Comparison of ENCODE assay signal across 8 cellular contexts in genomic region chr5:171387970-171388815, GRCh38. TPM values are rescaled to one million over a fixed set of nuclear protein-coding genes. Genes with fewer than 3 reads are reported as not detected.
DNase-seq lines count a peak whose midpoint lies in the region; ATAC-seq, FAIRE-seq and TF ChIP-seq lines count a peak whose summit lies in the region.

No MANE protein-coding gene starts in this region.

- no peaks in the 10 kb centered on the region for H3K9me3 ChIP-seq in endothelial cell of umbilical vein (replicated peaks; ENCODE audit: control insufficient read depth, insufficient read depth, low read length)
- H3K9me3 ChIP-seq in mononuclear cell (ENCODE audit: low read depth, low read length), result no peaks in the 10 kb centered on the region

- dilution Hi-C loops in endothelial cell of umbilical vein (cut with MboI; ENCODE audit: extremely low pct_ligation_motif_present, low sequenced_read_pairs), result no loop called here

- no TSS peak for BruUV-seq in endothelial cell of umbilical vein (replicated peaks; lab: Mats Ljungman, UMichigan)

- no peak overlapping the region for H2AFZ ChIP-seq in endothelial cell of umbilical vein (ENCODE audit: low read depth, low read length)

- no peaks in the 10 kb centered on the region for H3K9me1 ChIP-seq in endothelial cell of umbilical vein (replicated peaks; ENCODE audit: control insufficient read depth, extremely low read depth, insufficient read depth, low read length)

- no peaks in the 10 kb centered on the region for H3K27me3 ChIP-seq in endothelial cell of umbilical vein (ENCODE audit: control insufficient read depth in 2 of 2, insufficient read depth in 2 of 2, low read length in 2 of 2)
- no peaks in the 10 kb centered on the region for H3K27me3 ChIP-seq in mononuclear cell (ENCODE audit: insufficient read depth, low read length)

- peak overlapping the region; percentile 99 for H3K4me2 ChIP-seq in endothelial cell of umbilical vein (ENCODE audit: insufficient read depth, low read length)

- POLR2A ChIA-PET in endothelial cell of umbilical vein (lab: Charles Lee), result interaction anchor here (0.7 to 1.7 kb wide), 2 partner anchors 30 to 976 kb away, joined by 3 to 4 read pairs; no protein-coding TSS in a partner anchor

- no peak for TF ChIP-seq CTCF in endothelial cell of umbilical vein (IDR thresholded peaks at IDR 0.05; ENCODE audit: extremely low read depth in 1 of 2, insufficient read depth in 1 of 2, low read depth in 1 of 2, low read length in 2 of 2)

- TF ChIP-seq POLR2A in endothelial cell of umbilical vein (IDR thresholded peaks at IDR 0.05; ENCODE audit: low read depth, low read length), result no peak

- ATAC-seq in GM19023 (IDR thresholded peaks at IDR 0.05; ENCODE audit: unreplicated experiment) (peak; percentile 43), HG03175 (IDR thresholded peaks at IDR 0.05; ENCODE audit: unreplicated experiment) (peak; percentile 46)

- intact Hi-C loops in endothelial cell of umbilical vein (cut with micrococcal nuclease), result loop anchor here (1.0 kb wide), 1 partner anchor 62 kb away; no protein-coding TSS in a partner anchor

- CTCF ChIA-PET in endothelial cell of umbilical vein (lab: Charles Lee), result interaction anchor here (1.1 to 1.4 kb wide), 2 partner anchors 31 to 225 kb away, joined by 3 read pairs; partner anchors contain the start of gene FGF18

- FAIRE-seq in endothelial cell of umbilical vein (lab: Jason Lieb, UNC), result no peak

- H3K4me1 ChIP-seq in endothelial cell of umbilical vein (ENCODE audit: control insufficient read depth, extremely low read depth, insufficient read depth, low read length), result peaks cover 28% of the 10 kb centered on the region
- H3K4me1 ChIP-seq in mononuclear cell (ENCODE audit: insufficient read depth, low read length), result peaks cover 37% of the 10 kb centered on the region

- H3K9ac ChIP-seq in endothelial cell of umbilical vein (replicated peaks; ENCODE audit: extremely low read depth, insufficient read depth, low read length), result peak overlapping the region; percentile 76

- peaks cover 6 to 16% of the 10 kb centered on the region in 2 experiments for H3K36me3 ChIP-seq in endothelial cell of umbilical vein (ENCODE audit: control insufficient read depth in 2 of 2, extremely low read depth in 1 of 2, insufficient read depth in 2 of 2, low read length in 2 of 2)

- peak overlapping the region; percentile 79 to 88 (median 82) for H3K4me3 ChIP-seq in endothelial cell of umbilical vein (replicated peaks in 1 of 3; ENCODE audit: insufficient read depth in 1 of 3, low read depth in 1 of 3, low read length in 3 of 3)
- peak overlapping the region; percentile 51 for H3K4me3 ChIP-seq in mononuclear cell (ENCODE audit: low read length)

- H4K20me1 ChIP-seq in endothelial cell of umbilical vein (replicated peaks; ENCODE audit: control insufficient read depth, extremely low read depth, insufficient read depth, low read length), result peaks cover 28% of the 10 kb centered on the region

- peak overlapping the region; percentile 53 for H3K27ac ChIP-seq in endothelial cell of umbilical vein (ENCODE audit: insufficient read depth, low read depth, low read length)

- DNase-seq in AG20443 (ENCODE audit: low spot score) (peak; percentile 84), NOMO-1 treated with dmso at 0.1 percent for 144 hours (lab: John Stamatoyannopoulos, UW; ENCODE audit: unreplicated experiment) (peak; percentile 61), endothelial cell of umbilical vein (ENCODE audit: low read depth, low spot score) (peak; percentile 68)
- DNase-seq in activated CD8-positive, alpha-beta memory T cell treated with anti-CD3 and anti-CD28 coated beads, Interleukin-2, amount 50 U/mL, for 4 hours, result peak; percentile 84
- DNase-seq in stimulated activated CD8-positive, alpha-beta memory T cell treated with anti-CD3 and anti-CD28 coated beads, Interleukin-2, amount 100 ng/mL, for 48 hours (ENCODE audit: low read depth in 2 of 2), result peak; percentile 73 to 75

- peaks cover 55% of the 10 kb centered on the region for H3K79me2 ChIP-seq in endothelial cell of umbilical vein (ENCODE audit: control insufficient read depth, insufficient read depth, low read length)

TF ChIP-seq in endothelial cell of umbilical vein, 7 proteins besides CTCF, POLR2A, EP300 and RAD21:
- TF ChIP-seq POLR2AphosphoS5 (IDR thresholded peaks at IDR 0.05; ENCODE audit: insufficient read depth, low read depth, low read length), result peak; percentile 58
- peak; percentile 100 for TF ChIP-seq MYC (IDR thresholded peaks at IDR 0.05; ENCODE audit: low read depth, low read length)
- TF ChIP-seq JUN (IDR thresholded peaks at IDR 0.05; ENCODE audit: borderline replicate concordance, insufficient read depth, insufficient read length, low read depth), result no peak
- peak; percentile 100 for TF ChIP-seq MAX (IDR thresholded peaks at IDR 0.05; ENCODE audit: insufficient read depth, insufficient read length)
TF ChIP-seq in endothelial cell of umbilical vein: peak in this region for 3.

RNA-seq across cellular contexts. Expression of gene NPM1, which starts 0.5 kb away (rescaled TPM):
- total RNA-seq in endothelial cell of umbilical vein (1,592 and 1,695 TPM in 2 replicates), mononuclear cell (1,212 TPM)
- 618 and 1,113 TPM in 2 replicates for polyA plus RNA-seq in endothelial cell of umbilical vein
- 4,496 and 5,519 TPM in 2 replicates for polyA plus RNA-seq in endothelial cell of umbilical vein (2011; cell fraction: cytosol; rRNA removed)
- 1,833 and 2,535 TPM in 2 replicates for polyA plus RNA-seq in endothelial cell of umbilical vein (2011; cell fraction: nucleus; rRNA removed)
- polyA plus RNA-seq in endothelial cell of umbilical vein (2012), result 2,168 and 4,291 TPM in 2 replicates
- polyA minus RNA-seq in endothelial cell of umbilical vein, result 1,004 and 1,287 TPM in 2 replicates
- polyA minus RNA-seq in endothelial cell of umbilical vein (2011; cell fraction: cytosol; rRNA and poly(A)+ RNA removed), result 2,300 TPM
- polyA minus RNA-seq in endothelial cell of umbilical vein (2011; cell fraction: nucleus; rRNA and poly(A)+ RNA removed), result 294 and 390 TPM in 2 replicates

RNA-seq across cellular contexts. Expression of gene FGF18, which starts 31.3 kb away (rescaled TPM):
- 0.27 TPM in 1 of 2 replicates, not detected in the other for total RNA-seq in endothelial cell of umbilical vein
- 0.04 and 0.13 TPM in 2 replicates for polyA plus RNA-seq in endothelial cell of umbilical vein
- 0.05 TPM in 1 of 2 replicates, not detected in the other for polyA plus RNA-seq in endothelial cell of umbilical vein (2011; cell fraction: cytosol; rRNA removed)
- 0.10 and 0.22 TPM in 2 replicates for polyA plus RNA-seq in endothelial cell of umbilical vein (2011; cell fraction: nucleus; rRNA removed)
- polyA plus RNA-seq in endothelial cell of umbilical vein (2012), result 0.19 TPM in 1 of 2 replicates, not detected in the other
- polyA minus RNA-seq in endothelial cell of umbilical vein, result 0.08 TPM in 1 of 2 replicates, not detected in the other
- polyA minus RNA-seq in endothelial cell of umbilical vein (2011; cell fraction: cytosol; rRNA and poly(A)+ RNA removed), result not detected
- polyA minus RNA-seq in endothelial cell of umbilical vein (2011; cell fraction: nucleus; rRNA and poly(A)+ RNA removed), result not detected in 2 replicates
- total RNA-seq in mononuclear cell, result 0.10 TPM

Comparison
In these comparisons a context has a peak if more than half of its experiments do, and no peak if none do; other contexts are left out.
1. Peak in every context shown above with its lines: DNase-seq, ATAC-seq, H3K4me3 ChIP-seq and H3K27ac ChIP-seq.